Comparison of ENCODE assay signal across 8 cellular contexts in genomic region chr7:128167791-128168666, GRCh38.
DNase-seq lines count a peak whose midpoint lies in the region; ATAC-seq and TF ChIP-seq lines count a peak whose summit lies in the region.

No MANE protein-coding gene starts in this region.

- H3K9me2 ChIP-seq in neural cell (ENCODE audit: insufficient read depth, low read length) = no peaks in the 10 kb centered on the region

- no peaks in the 10 kb centered on the region for H3K36me3 ChIP-seq in ectodermal cell (ENCODE audit: control insufficient read depth, insufficient read depth, low read length)
- H3K36me3 ChIP-seq in neural cell (ENCODE audit: insufficient read depth, low read length) = no peaks in the 10 kb centered on the region

- H3K79me2 ChIP-seq in neural cell (replicated peaks; ENCODE audit: insufficient read depth, low read length) = no peaks in the 10 kb centered on the region

- H3K4me3 ChIP-seq in ectodermal cell (ENCODE audit: insufficient read depth, low read depth, low read length) (peak overlapping the region; percentile 13), neural cell (ENCODE audit: low read length) (peak overlapping the region; percentile 94)

- no peaks in the 10 kb centered on the region for H3F3A ChIP-seq in neural cell (ENCODE audit: insufficient read depth, low read length, poor library complexity, severe bottlenecking)

- peaks cover 21% of the 10 kb centered on the region for H3K4me1 Mint-ChIP-seq in stimulated activated naive CD8-positive, alpha-beta T cell treated with anti-CD3 and anti-CD28 coated beads, Interleukin-15, Interleukin-2, amounts not matched to agents 100 ng/mL and 50 ng/mL, for 24 hours (ENCODE audit: low read depth)

- no peak for TF ChIP-seq CTCF in neural cell (IDR thresholded peaks at IDR 0.05; ENCODE audit: poor library complexity, severe bottlenecking)

- H2AFZ ChIP-seq in neural cell (ENCODE audit: low read depth, low read length) = peak overlapping the region; percentile 40

- ATAC-seq in stimulated activated naive CD8-positive, alpha-beta T cell treated with anti-CD3 and anti-CD28 coated beads, Interleukin-15, Interleukin-2, amounts not matched to agents 100 U/mL and 50 U/mL, for 24 hours = no peak
- no peak for ATAC-seq in GM18870 (IDR thresholded peaks at IDR 0.05; ENCODE audit: unreplicated experiment)

- H3K27me3 ChIP-seq in ectodermal cell (ENCODE audit: control insufficient read depth, insufficient read depth, low read length, poor library complexity, severe bottlenecking) = peaks cover 96% of the 10 kb centered on the region
- peaks cover 80% of the 10 kb centered on the region for H3K27me3 ChIP-seq in neural cell (ENCODE audit: insufficient read depth, low read depth, low read length)

- H3K4me3 Mint-ChIP-seq in stimulated activated naive CD8-positive, alpha-beta T cell treated with anti-CD3 and anti-CD28 coated beads, Interleukin-15, Interleukin-2, amounts not matched to agents 100 ng/mL and 50 ng/mL, for 24 hours = peak overlapping the region; percentile 39

- no peaks in the 10 kb centered on the region for H3K9me3 Mint-ChIP-seq in stimulated activated naive CD8-positive, alpha-beta T cell treated with anti-CD3 and anti-CD28 coated beads, Interleukin-15, Interleukin-2, amounts not matched to agents 100 ng/mL and 50 ng/mL, for 24 hours

- H3K27ac ChIP-seq in ectodermal cell (ENCODE audit: insufficient read depth, low read depth, low read length, poor library complexity, severe bottlenecking) (no peak overlapping the region), neural cell (ENCODE audit: low read length) (peak overlapping the region; percentile 71)

- H3K36me3 Mint-ChIP-seq in stimulated activated naive CD8-positive, alpha-beta T cell treated with anti-CD3 and anti-CD28 coated beads, Interleukin-15, Interleukin-2, amounts not matched to agents 100 ng/mL and 50 ng/mL, for 24 hours (ENCODE audit: low read depth) = no peaks in the 10 kb centered on the region

- peak overlapping the region; percentile 94 for H3K9ac ChIP-seq in neural cell (ENCODE audit: low read length)

- peaks cover 16% of the 10 kb centered on the region for H3K4me1 ChIP-seq in ectodermal cell (ENCODE audit: control insufficient read depth, insufficient read depth, low read length)

- H3K27me3 Mint-ChIP-seq in stimulated activated naive CD8-positive, alpha-beta T cell treated with anti-CD3 and anti-CD28 coated beads, Interleukin-15, Interleukin-2, amounts not matched to agents 100 ng/mL and 50 ng/mL, for 24 hours = peaks cover 52% of the 10 kb centered on the region

- H4K20me1 ChIP-seq in neural cell (ENCODE audit: insufficient read depth) = no peaks in the 10 kb centered on the region

- H3K4me2 ChIP-seq in neural cell (ENCODE audit: low read length) = no peak overlapping the region

- DNase-seq in stimulated activated naive CD8-positive, alpha-beta T cell treated with anti-CD3 and anti-CD28 coated beads, Interleukin-15, Interleukin-2, amounts not matched to agents 100 U/mL and 50 U/mL, for 24 hours = no peak
- DNase-seq in CD1c-positive myeloid dendritic cell (ENCODE audit: extremely low spot score) = no peak
- DNase-seq in kidney tubule cell (ENCODE audit: low spot score) = no peak
- no peak for DNase-seq in NOMO-1 treated with DMSO at 0.1 percent for 48 hours (lab: John Stamatoyannopoulos, UW; ENCODE audit: unreplicated experiment)

- no peak for TF ChIP-seq RAD21 in neural cell (conservative IDR thresholded peaks at IDR 0.05)

- WGBS in ectodermal cell, 2 experiments = 5 to 6% methylated on average over 58 to 59 of the region's 59 CpGs

- H3K9me3 ChIP-seq in ectodermal cell (ENCODE audit: control insufficient read depth, low read length) (no peaks in the 10 kb centered on the region), neural cell (ENCODE audit: low read length) (no peaks in the 10 kb centered on the region)

- TF ChIP-seq EP300 in neural cell (conservative IDR thresholded peaks at IDR 0.05; ENCODE audit: poor library complexity, severe bottlenecking) = no peak

- no peak overlapping the region for H3K27ac Mint-ChIP-seq in stimulated activated naive CD8-positive, alpha-beta T cell treated with anti-CD3 and anti-CD28 coated beads, Interleukin-15, Interleukin-2, amounts not matched to agents 100 ng/mL and 50 ng/mL, for 24 hours

TF ChIP-seq in neural cell, 6 proteins besides CTCF, POLR2A, EP300 and RAD21:
- TF ChIP-seq SMC3 (conservative IDR thresholded peaks at IDR 0.05; ENCODE audit: poor library complexity) (no peak), REST (IDR thresholded peaks at IDR 0.05; ENCODE audit: borderline replicate concordance) (no peak), POLR2AphosphoS5 (IDR thresholded peaks at IDR 0.05) (peak; percentile 12)
